ENCODE assay signal across 21 cellular contexts in the genomic region with DNA sequence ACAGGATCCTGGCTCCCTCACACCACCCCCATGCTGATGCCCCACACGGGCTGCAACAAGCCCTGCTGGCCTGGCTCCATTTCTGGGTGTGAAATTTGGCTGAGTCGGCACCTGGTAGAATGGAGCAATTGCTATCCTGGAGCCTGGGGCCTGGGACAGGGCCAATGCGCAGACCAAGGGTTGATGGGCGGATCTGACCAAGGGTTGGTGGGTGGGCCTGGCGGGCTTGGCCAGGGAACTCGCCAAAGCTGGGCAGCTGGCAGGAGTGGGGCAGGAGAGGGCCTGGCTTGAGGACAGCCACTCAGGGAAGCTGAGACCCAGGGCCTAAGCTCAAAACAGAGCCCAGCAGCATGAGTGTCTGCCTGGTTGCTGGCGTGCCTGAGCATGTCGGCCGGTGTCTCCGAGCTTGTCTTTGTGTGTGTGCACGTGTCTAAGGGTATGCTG.
A peak's percentile ranks its signal among the peaks of the same experiment; 100 is the strongest.
DNase-seq lines count a peak whose midpoint lies in the region; ATAC-seq lines count a peak whose summit lies in the region.
"Had no signal": no experiment of that assay in that cellular context is flagged by ENCODE, and none has a peak within 500 bp of the region (broad histone marks: within the 10 kb centered on the region; RNA-seq: fewer than 3 reads in every experiment).

No MANE protein-coding gene starts in this region.

- H3K4me1 ChIP-seq in esophagus (ENCODE audit: control insufficient read depth in 2 of 2, insufficient read depth in 2 of 2, low read length in 1 of 2) = peaks cover 0 to 27% of the 10 kb centered on the region in 2 donors
- H3K4me1 ChIP-seq: transverse colon had no signal

- 56 to 59% methylated on average over 11 of the region's 11 CpGs for WGBS in esophagus, 2 donors

- no peak overlapping the region for H3K4me3 ChIP-seq in esophagus (ENCODE audit: low read depth in 1 of 2, low read length in 2 of 2)
- H3K4me3 ChIP-seq: mucosa of descending colon, transverse colon had no signal

- H3K9me3 ChIP-seq in esophagus (ENCODE audit: control insufficient read depth in 2 of 2, insufficient read depth in 1 of 2, low read depth in 1 of 2, low read length in 1 of 2) = no peaks in the 10 kb centered on the region
- H3K9me3 ChIP-seq: mucosa of descending colon, transverse colon had no signal

- ATAC-seq in GM21737 (IDR thresholded peaks at IDR 0.05; ENCODE audit: unreplicated experiment) = no peak
- ATAC-seq: mucosa of descending colon; right cardiac atrium; Right ventricle myocardium inferior; stimulated activated naive B cell treated with anti-CD40 and anti-IgM and Interleukin-4, amounts not matched to agents 10 μg/mL and 1 μg/mL and 100 μg/mL, for 72 hours had no signal

- H3K36me3 ChIP-seq in esophagus (ENCODE audit: control insufficient read depth in 2 of 2, insufficient read depth in 2 of 2, low read length in 1 of 2) = no peaks in the 10 kb centered on the region
- H3K36me3 ChIP-seq: transverse colon had no signal

- peak; percentile 98 for DNase-seq in DMS79 treated with DMSO at 0.1 percent for 48 hours (lab: John Stamatoyannopoulos, UW)
- DNase-seq in NCI-H345 (lab: John Stamatoyannopoulos, UW) = peak; percentile 18
- DNase-seq in pons (ENCODE audit: low spot score) = peak; percentile 11
- DNase-seq in NCI-H748 (lab: John Stamatoyannopoulos, UW; ENCODE audit: unreplicated experiment) = no peak
- no peak for DNase-seq in NCI-H187 treated with DMSO at 0.1 percent for 48 hours (lab: John Stamatoyannopoulos, UW)
- no peak for DNase-seq in stimulated activated CD8-positive, alpha-beta memory T cell treated with anti-CD3 and anti-CD28 coated beads, Interleukin-4, amount 100 ng/mL, for 48 hours
- DNase-seq: activated CD4-positive, alpha-beta memory T cell treated with anti-CD3 and anti-CD28 coated beads for 36 hours; activated naive CD4-positive, alpha-beta T cell; COR-L47; mucosa of descending colon; NCI-H1048; right cardiac atrium; stimulated activated CD4-positive, alpha-beta T cell treated with anti-CD3 and anti-CD28 coated beads, Interleukin-15, amount 100 ng/mL, for 24 hours; stimulated activated naive B cell treated with anti-CD40 and anti-IgM and Interleukin-4, amounts not matched to agents 10 μg/mL and 1 μg/mL and 100 μg/mL, for 72 hours; T-helper 1 cell; transverse colon had no signal

- peak overlapping the region; percentile 74 to 81 for H3K27ac ChIP-seq in esophagus (ENCODE audit: low read depth in 2 of 2, low read length in 1 of 2)
- H3K27ac ChIP-seq: KMS-11, transverse colon, VCaP had no signal

- H3K27me3 ChIP-seq in esophagus (ENCODE audit: control insufficient read depth in 1 of 2, insufficient read depth in 2 of 2, low read length in 2 of 2) = no peaks in the 10 kb centered on the region
- H3K27me3 ChIP-seq: transverse colon had no signal

Comparison
In these comparisons a context has a peak if more than half of its experiments do, and no peak if none do; other contexts are left out.
1. DNase-seq: peak in DMS79 treated with DMSO at 0.1 percent for 48 hours (single experiment), NCI-H345 (single experiment) and pons (single experiment); none in NCI-H748 (single experiment), NCI-H187 treated with DMSO at 0.1 percent for 48 hours (single experiment) and stimulated activated CD8-positive, alpha-beta memory T cell treated with anti-CD3 and anti-CD28 coated beads, Interleukin-4, amount 100 ng/mL, for 48 hours (single experiment).